Comparison of ENCODE assay signal across 9 cellular contexts in the genomic region with DNA sequence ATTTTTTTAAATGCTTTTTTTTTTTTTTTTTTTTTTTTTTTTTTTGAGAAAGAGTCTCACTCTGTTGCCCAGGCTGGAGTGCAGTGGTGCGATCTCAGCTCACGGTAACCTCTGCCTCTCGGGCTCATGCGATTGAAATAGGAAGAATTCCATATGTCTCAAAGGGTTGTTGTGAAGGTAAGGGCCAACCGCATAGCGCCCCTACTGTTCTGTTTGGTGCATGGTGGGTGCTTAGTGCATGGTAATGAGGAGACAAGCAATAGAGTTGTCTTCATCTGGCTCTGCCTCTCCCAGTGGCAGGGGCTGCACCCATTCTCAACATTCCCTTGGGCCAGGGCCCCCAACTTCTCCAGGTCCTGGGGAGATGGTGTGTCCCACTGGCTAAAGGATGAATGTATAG.
A peak's percentile ranks its signal among the peaks of the same experiment; 100 is the strongest.
DNase-seq lines count a peak whose midpoint lies in the region; ATAC-seq and TF ChIP-seq lines count a peak whose summit lies in the region.
"Had no signal": no experiment of that assay in that cellular context is flagged by ENCODE, and none has a peak within 500 bp of the region (broad histone marks: within the 10 kb centered on the region; RNA-seq: fewer than 3 reads in every experiment).

No MANE protein-coding gene starts in this region.

- H2BK12ac ChIP-seq in mesenchymal stem cell (ENCODE audit: low read length in 2 of 2): no peak overlapping the region

- TF ChIP-seq EP300 in gastroesophageal sphincter (IDR thresholded peaks at IDR 0.05): no peak

- no peak overlapping the region for H2AFZ ChIP-seq in mesenchymal stem cell (ENCODE audit: low read depth, low read length)

- H3K27ac ChIP-seq in mesenchymal stem cell (ENCODE audit: low read length, poor library complexity, severe bottlenecking) (no peak overlapping the region), gastroesophageal sphincter (no peak overlapping the region)
- H3K27ac ChIP-seq: BLaER1 had no signal

- H3K4me3 ChIP-seq in astrocyte of the cerebellum (ENCODE audit: low read depth, low read length) (no peak overlapping the region), mesenchymal stem cell (ENCODE audit: insufficient read depth in 1 of 2, low read depth in 1 of 2, low read length in 2 of 2) (no peak overlapping the region), gastroesophageal sphincter (no peak overlapping the region)
- H3K4me3 ChIP-seq: BLaER1 had no signal

- H2BK5ac ChIP-seq in mesenchymal stem cell (ENCODE audit: low read depth, low read length, poor library complexity, severe bottlenecking): no peak overlapping the region

- ATAC-seq in HG03354 (IDR thresholded peaks at IDR 0.05; ENCODE audit: poor library complexity, severe bottlenecking, unreplicated experiment) (peak; percentile 68), gastroesophageal sphincter (no peak)

- H3K23ac ChIP-seq in mesenchymal stem cell (ENCODE audit: low read length in 2 of 2): no peak overlapping the region

- H4K91ac ChIP-seq in mesenchymal stem cell (ENCODE audit: low read length): no peak overlapping the region

- H3K36me3 ChIP-seq in mesenchymal stem cell (ENCODE audit: control insufficient read depth in 1 of 2, insufficient read depth in 2 of 2, low read depth in 1 of 2, low read length in 2 of 2) (no peaks in the 10 kb centered on the region), gastroesophageal sphincter (no peaks in the 10 kb centered on the region)
- H3K36me3 ChIP-seq: BLaER1 had no signal

- TF ChIP-seq CTCF in astrocyte of the cerebellum (IDR thresholded peaks at IDR 0.05; ENCODE audit: low read depth, low read length, missing control alignments) (peak; percentile 64), gastroesophageal sphincter (IDR thresholded peaks at IDR 0.05) (peak in 1 of 4 experiments; percentile 17)

- H2AK5ac ChIP-seq in mesenchymal stem cell (ENCODE audit: low read length, severe bottlenecking): no peak overlapping the region

- peak overlapping the region in 1 of 2 experiments; percentile 39 for H3K14ac ChIP-seq in mesenchymal stem cell (ENCODE audit: low read length in 2 of 2)

- in situ Hi-C loops in astrocyte of the cerebellum (cut with HindIII; ENCODE audit: low sequenced_read_pairs): no loop called here

- H2BK15ac ChIP-seq in mesenchymal stem cell (ENCODE audit: low read depth, poor library complexity, severe bottlenecking): no peak overlapping the region

- H3K4ac ChIP-seq in mesenchymal stem cell (ENCODE audit: low read depth in 1 of 2, low read length in 2 of 2): no peak overlapping the region

- DNase-seq in NCI-H510A treated with DMSO at 0.1 percent for 48 hours (lab: John Stamatoyannopoulos, UW): peak; percentile 13
- DNase-seq in NCI-H510A (lab: John Stamatoyannopoulos, UW): no peak
- peak; percentile 57 for DNase-seq in SHP77 treated with DMSO at 0.1 percent for 48 hours (lab: John Stamatoyannopoulos, UW)
- DNase-seq in astrocyte of the cerebellum (ENCODE audit: low read depth): no peak
- DNase-seq in mesenchymal stem cell: peak; percentile 47
- DNase-seq in ureter (ENCODE audit: low spot score): no peak

- no peak overlapping the region for H4K8ac ChIP-seq in mesenchymal stem cell (ENCODE audit: low read length)

- H3K18ac ChIP-seq in mesenchymal stem cell (ENCODE audit: low read depth in 1 of 2, low read length in 2 of 2): no peak overlapping the region

- H3K4me2 ChIP-seq in mesenchymal stem cell (ENCODE audit: low read length, poor library complexity, severe bottlenecking): no peak overlapping the region
- H3K4me2 ChIP-seq: BLaER1 had no signal

- H3K9me3 ChIP-seq in mesenchymal stem cell (ENCODE audit: control insufficient read depth, low read length) (no peaks in the 10 kb centered on the region), gastroesophageal sphincter (no peaks in the 10 kb centered on the region)
- H3K9me3 ChIP-seq: BLaER1 had no signal

- H3K27me3 ChIP-seq in mesenchymal stem cell (ENCODE audit: control insufficient read depth in 1 of 2, insufficient read depth in 1 of 2, low read length in 2 of 2) (peaks cover 39 to 51% of the 10 kb centered on the region in 2 experiments), gastroesophageal sphincter (peaks cover 5% of the 10 kb centered on the region)
- H3K27me3 ChIP-seq: BLaER1 had no signal

- 11% methylated on average over 6 of the region's 6 CpGs for WGBS in mesenchymal stem cell
- WGBS in gastroesophageal sphincter (ENCODE audit: low coverage in 1 of 2), 2 donors: 66% methylated on average over 4 of the region's 6 CpGs; no CpG with 5 or more reads in 1 of the 2 donors

- TF ChIP-seq POLR2A in gastroesophageal sphincter (IDR thresholded peaks at IDR 0.05): no peak

- H3K4me1 ChIP-seq in mesenchymal stem cell (ENCODE audit: control insufficient read depth, insufficient read depth, low read depth, low read length) (peaks cover 4% of the 10 kb centered on the region), gastroesophageal sphincter (no peaks in the 10 kb centered on the region)
- H3K4me1 ChIP-seq: BLaER1 had no signal

- H3K79me1 ChIP-seq in mesenchymal stem cell (replicated peaks; ENCODE audit: low read length, poor library complexity, severe bottlenecking): no peaks in the 10 kb centered on the region

- no peak overlapping the region for H3K9ac ChIP-seq in mesenchymal stem cell (ENCODE audit: low read length)
- H3K9ac ChIP-seq: BLaER1 had no signal

- no peak overlapping the region for H2BK120ac ChIP-seq in mesenchymal stem cell (ENCODE audit: low read depth, low read length)

Comparison
In these comparisons a context has a peak if more than half of its experiments do, and no peak if none do; other contexts are left out.
1. DNase-seq: peak in NCI-H510A treated with DMSO at 0.1 percent for 48 hours (single experiment), SHP77 treated with DMSO at 0.1 percent for 48 hours (single experiment) and mesenchymal stem cell (single experiment); none in NCI-H510A (single experiment), astrocyte of the cerebellum (single experiment) and ureter (single experiment).